ENCODE assay signal across 1 cellular context in the genomic region with DNA sequence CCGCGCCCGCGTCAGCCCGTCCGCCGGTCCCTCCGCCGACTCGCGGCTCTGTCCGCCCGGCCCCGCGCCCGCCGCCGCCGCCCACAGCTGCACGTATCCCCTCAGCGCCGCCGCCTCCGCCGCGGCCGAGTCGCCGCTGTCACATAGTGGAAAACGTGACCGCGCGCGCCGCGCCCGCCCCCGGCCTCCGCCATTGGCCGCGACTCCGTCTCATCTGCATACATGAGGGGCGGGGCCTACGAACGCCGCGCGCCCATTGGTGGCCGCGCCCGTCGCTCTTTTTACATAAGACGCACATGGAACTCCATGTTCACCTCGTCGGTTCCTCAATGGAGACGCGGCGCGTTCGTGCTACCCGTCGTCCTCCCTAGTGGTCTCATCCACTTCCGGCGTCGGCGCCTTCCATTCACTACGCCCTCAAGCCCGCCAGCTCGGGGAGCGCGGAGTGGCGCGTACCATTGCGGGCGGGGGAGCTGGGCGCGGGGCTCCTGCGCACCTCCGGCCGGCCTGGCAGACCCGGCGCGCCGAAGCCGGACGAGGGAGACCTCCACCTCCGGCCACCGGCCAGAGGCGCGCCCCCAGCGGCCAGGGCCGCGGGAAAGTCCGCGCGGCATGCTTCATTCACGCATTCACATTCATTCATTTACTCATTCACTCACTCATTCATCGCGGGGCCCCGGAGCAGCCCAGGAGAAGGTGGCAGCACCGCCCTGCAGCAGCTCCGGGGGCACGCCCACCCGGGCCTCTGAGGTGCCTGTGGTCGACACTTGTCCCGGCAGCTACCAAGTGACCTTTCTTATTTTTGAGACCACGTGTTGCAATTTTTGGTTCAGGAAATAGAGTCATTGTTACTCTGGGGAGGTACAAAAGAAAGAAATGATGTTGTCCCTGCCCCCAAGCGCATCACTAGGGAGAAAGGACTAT.
TF ChIP-seq lines count a peak whose summit lies in the region.

No MANE protein-coding gene starts in this region.

TF ChIP-seq in HepG2, 621 proteins besides CTCF, POLR2A, EP300 and RAD21 (continued from another document and continues in another):
- TF ChIP-seq, protein P1, sequence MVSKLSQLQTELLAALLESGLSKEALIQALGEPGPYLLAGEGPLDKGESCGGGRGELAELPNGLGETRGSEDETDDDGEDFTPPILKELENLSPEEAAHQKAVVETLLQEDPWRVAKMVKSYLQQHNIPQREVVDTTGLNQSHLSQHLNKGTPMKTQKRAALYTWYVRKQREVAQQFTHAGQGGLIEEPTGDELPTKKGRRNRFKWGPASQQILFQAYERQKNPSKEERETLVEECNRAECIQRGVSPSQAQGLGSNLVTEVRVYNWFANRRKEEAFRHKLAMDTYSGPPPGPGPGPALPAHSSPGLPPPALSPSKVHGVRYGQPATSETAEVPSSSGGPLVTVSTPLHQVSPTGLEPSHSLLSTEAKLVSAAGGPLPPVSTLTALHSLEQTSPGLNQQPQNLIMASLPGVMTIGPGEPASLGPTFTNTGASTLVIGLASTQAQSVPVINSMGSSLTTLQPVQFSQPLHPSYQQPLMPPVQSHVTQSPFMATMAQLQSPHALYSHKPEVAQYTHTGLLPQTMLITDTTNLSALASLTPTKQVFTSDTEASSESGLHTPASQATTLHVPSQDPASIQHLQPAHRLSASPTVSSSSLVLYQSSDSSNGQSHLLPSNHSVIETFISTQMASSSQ (IDR thresholded peaks at IDR 0.05; ENCODE audit: low read depth), result no peak
- TF ChIP-seq, protein P1 (CRISPR knock-in tag; IDR thresholded peaks at IDR 0.05; ENCODE audit: borderline replicate concordance), result peak; percentile 68
- no peak for TF ChIP-seq ARID2 (CRISPR knock-in tag; IDR thresholded peaks at IDR 0.05; ENCODE audit: borderline replicate concordance)
- no peak for TF ChIP-seq ZNF781 (CRISPR knock-in tag; IDR thresholded peaks at IDR 0.05; ENCODE audit: borderline replicate concordance, not compliant biosample characterization)
- peak; percentile 92 for TF ChIP-seq YEATS4 (CRISPR knock-in tag; IDR thresholded peaks at IDR 0.05; ENCODE audit: borderline replicate concordance)
- TF ChIP-seq SALL1 (CRISPR knock-in tag; IDR thresholded peaks at IDR 0.05), result peak; percentile 88
- TF ChIP-seq ZNF143 (CRISPR knock-in tag; IDR thresholded peaks at IDR 0.05), result peak; percentile 69
- peak; percentile 93 for TF ChIP-seq ZMYM4 (CRISPR knock-in tag; IDR thresholded peaks at IDR 0.05)
- TF ChIP-seq, protein P2, sequence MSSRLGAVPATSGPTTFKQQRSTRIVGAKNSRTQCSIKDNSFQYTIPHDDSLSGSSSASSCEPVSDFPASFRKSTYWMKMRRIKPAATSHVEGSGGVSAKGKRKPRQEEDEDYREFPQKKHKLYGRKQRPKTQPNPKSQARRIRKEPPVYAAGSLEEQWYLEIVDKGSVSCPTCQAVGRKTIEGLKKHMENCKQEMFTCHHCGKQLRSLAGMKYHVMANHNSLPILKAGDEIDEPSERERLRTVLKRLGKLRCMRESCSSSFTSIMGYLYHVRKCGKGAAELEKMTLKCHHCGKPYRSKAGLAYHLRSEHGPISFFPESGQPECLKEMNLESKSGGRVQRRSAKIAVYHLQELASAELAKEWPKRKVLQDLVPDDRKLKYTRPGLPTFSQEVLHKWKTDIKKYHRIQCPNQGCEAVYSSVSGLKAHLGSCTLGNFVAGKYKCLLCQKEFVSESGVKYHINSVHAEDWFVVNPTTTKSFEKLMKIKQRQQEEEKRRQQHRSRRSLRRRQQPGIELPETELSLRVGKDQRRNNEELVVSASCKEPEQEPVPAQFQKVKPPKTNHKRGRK (CRISPR knock-in tag; IDR thresholded peaks at IDR 0.05), result no peak
- peak; percentile 78 for TF ChIP-seq ZNF335 (CRISPR knock-in tag; IDR thresholded peaks at IDR 0.05)
- TF ChIP-seq PRMT3 (CRISPR knock-in tag; IDR thresholded peaks at IDR 0.05; ENCODE audit: borderline replicate concordance, low read depth), result no peak; the same call in 1 of the 2 replicates
- 0 out of 2 replicates have a peak, but pooled peaks have one; percentile 33 for TF ChIP-seq SRF (IDR thresholded peaks at IDR 0.05; ENCODE audit: low read depth, low read length)
- no peak; the same call in 1 of the 2 replicates for TF ChIP-seq GFI1 (CRISPR knock-in tag; IDR thresholded peaks at IDR 0.05; ENCODE audit: borderline replicate concordance)
- no peak for TF ChIP-seq KLF15 (CRISPR knock-in tag; IDR thresholded peaks at IDR 0.05; ENCODE audit: borderline replicate concordance)
- no peak for TF ChIP-seq JDP2 (CRISPR knock-in tag; IDR thresholded peaks at IDR 0.05; ENCODE audit: borderline replicate concordance)
- TF ChIP-seq, protein P3, sequence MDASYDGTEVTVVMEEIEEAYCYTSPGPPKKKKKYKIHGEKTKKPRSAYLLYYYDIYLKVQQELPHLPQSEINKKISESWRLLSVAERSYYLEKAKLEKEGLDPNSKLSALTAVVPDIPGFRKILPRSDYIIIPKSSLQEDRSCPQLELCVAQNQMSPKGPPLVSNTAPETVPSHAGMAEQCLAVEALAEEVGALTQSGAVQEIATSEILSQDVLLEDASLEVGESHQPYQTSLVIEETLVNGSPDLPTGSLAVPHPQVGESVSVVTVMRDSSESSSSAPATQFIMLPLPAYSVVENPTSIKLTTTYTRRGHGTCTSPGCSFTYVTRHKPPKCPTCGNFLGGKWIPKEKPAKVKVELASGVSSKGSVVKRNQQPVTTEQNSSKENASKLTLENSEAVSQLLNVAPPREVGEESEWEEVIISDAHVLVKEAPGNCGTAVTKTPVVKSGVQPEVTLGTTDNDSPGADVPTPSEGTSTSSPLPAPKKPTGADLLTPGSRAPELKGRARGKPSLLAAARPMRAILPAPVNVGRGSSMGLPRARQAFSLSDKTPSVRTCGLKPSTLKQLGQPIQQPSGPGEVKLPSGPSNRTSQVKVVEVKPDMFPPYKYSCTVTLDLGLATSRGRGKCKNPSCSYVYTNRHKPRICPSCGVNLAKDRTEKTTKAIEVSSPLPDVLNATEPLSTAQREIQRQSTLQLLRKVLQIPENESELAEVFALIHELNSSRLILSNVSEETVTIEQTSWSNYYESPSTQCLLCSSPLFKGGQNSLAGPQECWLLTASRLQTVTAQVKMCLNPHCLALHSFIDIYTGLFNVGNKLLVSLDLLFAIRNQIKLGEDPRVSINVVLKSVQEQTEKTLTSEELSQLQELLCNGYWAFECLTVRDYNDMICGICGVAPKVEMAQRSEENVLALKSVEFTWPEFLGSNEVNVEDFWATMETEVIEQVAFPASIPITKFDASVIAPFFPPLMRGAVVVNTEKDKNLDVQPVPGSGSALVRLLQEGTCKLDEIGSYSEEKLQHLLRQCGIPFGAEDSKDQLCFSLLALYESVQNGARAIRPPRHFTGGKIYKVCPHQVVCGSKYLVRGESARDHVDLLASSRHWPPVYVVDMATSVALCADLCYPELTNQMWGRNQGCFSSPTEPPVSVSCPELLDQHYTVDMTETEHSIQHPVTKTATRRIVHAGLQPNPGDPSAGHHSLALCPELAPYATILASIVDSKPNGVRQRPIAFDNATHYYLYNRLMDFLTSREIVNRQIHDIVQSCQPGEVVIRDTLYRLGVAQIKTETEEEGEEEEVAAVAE (CRISPR knock-in tag; IDR thresholded peaks at IDR 0.05; ENCODE audit: borderline replicate concordance), result peak; percentile 75; the same call in 1 of the 2 replicates
- TF ChIP-seq, protein P4, sequence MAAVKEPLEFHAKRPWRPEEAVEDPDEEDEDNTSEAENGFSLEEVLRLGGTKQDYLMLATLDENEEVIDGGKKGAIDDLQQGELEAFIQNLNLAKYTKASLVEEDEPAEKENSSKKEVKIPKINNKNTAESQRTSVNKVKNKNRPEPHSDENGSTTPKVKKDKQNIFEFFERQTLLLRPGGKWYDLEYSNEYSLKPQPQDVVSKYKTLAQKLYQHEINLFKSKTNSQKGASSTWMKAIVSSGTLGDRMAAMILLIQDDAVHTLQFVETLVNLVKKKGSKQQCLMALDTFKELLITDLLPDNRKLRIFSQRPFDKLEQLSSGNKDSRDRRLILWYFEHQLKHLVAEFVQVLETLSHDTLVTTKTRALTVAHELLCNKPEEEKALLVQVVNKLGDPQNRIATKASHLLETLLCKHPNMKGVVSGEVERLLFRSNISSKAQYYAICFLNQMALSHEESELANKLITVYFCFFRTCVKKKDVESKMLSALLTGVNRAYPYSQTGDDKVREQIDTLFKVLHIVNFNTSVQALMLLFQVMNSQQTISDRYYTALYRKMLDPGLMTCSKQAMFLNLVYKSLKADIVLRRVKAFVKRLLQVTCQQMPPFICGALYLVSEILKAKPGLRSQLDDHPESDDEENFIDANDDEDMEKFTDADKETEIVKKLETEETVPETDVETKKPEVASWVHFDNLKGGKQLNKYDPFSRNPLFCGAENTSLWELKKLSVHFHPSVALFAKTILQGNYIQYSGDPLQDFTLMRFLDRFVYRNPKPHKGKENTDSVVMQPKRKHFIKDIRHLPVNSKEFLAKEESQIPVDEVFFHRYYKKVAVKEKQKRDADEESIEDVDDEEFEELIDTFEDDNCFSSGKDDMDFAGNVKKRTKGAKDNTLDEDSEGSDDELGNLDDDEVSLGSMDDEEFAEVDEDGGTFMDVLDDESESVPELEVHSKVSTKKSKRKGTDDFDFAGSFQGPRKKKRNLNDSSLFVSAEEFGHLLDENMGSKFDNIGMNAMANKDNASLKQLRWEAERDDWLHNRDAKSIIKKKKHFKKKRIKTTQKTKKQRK (IDR thresholded peaks at IDR 0.05; ENCODE audit: low read length), result no peak
- peak; percentile 91 for TF ChIP-seq SAFB2 (CRISPR knock-in tag; IDR thresholded peaks at IDR 0.05; ENCODE audit: borderline replicate concordance, low read depth)
- TF ChIP-seq, protein P5, sequence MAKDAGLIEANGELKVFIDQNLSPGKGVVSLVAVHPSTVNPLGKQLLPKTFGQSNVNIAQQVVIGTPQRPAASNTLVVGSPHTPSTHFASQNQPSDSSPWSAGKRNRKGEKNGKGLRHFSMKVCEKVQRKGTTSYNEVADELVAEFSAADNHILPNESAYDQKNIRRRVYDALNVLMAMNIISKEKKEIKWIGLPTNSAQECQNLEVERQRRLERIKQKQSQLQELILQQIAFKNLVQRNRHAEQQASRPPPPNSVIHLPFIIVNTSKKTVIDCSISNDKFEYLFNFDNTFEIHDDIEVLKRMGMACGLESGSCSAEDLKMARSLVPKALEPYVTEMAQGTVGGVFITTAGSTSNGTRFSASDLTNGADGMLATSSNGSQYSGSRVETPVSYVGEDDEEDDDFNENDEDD (CRISPR knock-in tag; IDR thresholded peaks at IDR 0.05; ENCODE audit: borderline replicate concordance), result peak; percentile 89; the same call in 1 of the 2 replicates
- TF ChIP-seq ELF1 (CRISPR knock-in tag; IDR thresholded peaks at IDR 0.05), result peak; percentile 84
- peak; percentile 77; the same call in 1 of the 2 replicates for TF ChIP-seq NFKBIZ (CRISPR knock-in tag; IDR thresholded peaks at IDR 0.05)
- TF ChIP-seq ZNF83 (CRISPR knock-in tag; IDR thresholded peaks at IDR 0.05; ENCODE audit: borderline replicate concordance), result peak; percentile 45; the same call in 1 of the 2 replicates
- peak; percentile 47; the same call in 1 of the 2 replicates for TF ChIP-seq DR1 (CRISPR knock-in tag; IDR thresholded peaks at IDR 0.05)
- peak; percentile 36; the same call in 1 of the 2 replicates for TF ChIP-seq ZNF766 (CRISPR knock-in tag; IDR thresholded peaks at IDR 0.05; ENCODE audit: borderline replicate concordance)
- TF ChIP-seq RFX5 (IDR thresholded peaks at IDR 0.05; ENCODE audit: low read depth, low read length), result peak; percentile 35
- peak; percentile 91 for TF ChIP-seq CREB1 (IDR thresholded peaks at IDR 0.05)
- no peak; the same call in none of the 2 replicates for TF ChIP-seq CREB1 (CRISPR knock-in tag; IDR thresholded peaks at IDR 0.05)
- TF ChIP-seq KAT8 (CRISPR knock-in tag; IDR thresholded peaks at IDR 0.05), result peak; percentile 89
- TF ChIP-seq, protein P6, sequence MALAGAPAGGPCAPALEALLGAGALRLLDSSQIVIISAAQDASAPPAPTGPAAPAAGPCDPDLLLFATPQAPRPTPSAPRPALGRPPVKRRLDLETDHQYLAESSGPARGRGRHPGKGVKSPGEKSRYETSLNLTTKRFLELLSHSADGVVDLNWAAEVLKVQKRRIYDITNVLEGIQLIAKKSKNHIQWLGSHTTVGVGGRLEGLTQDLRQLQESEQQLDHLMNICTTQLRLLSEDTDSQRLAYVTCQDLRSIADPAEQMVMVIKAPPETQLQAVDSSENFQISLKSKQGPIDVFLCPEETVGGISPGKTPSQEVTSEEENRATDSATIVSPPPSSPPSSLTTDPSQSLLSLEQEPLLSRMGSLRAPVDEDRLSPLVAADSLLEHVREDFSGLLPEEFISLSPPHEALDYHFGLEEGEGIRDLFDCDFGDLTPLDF (CRISPR knock-in tag; IDR thresholded peaks at IDR 0.05), result peak; percentile 53
- TF ChIP-seq, protein P7, sequence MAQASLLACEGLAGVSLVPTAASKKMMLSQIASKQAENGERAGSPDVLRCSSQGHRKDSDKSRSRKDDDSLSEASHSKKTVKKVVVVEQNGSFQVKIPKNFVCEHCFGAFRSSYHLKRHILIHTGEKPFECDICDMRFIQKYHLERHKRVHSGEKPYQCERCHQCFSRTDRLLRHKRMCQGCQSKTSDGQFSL (CRISPR knock-in tag; IDR thresholded peaks at IDR 0.05), result 0 out of 2 replicates have a peak, but pooled peaks have one; percentile 27
- TF ChIP-seq ATF7 (IDR thresholded peaks at IDR 0.05), result peak; percentile 71
- TF ChIP-seq ATF7 (CRISPR knock-in tag; IDR thresholded peaks at IDR 0.05), result no peak
- TF ChIP-seq ZFAT (CRISPR knock-in tag; conservative IDR thresholded peaks at IDR 0.05), result no peak
- peak; percentile 83; the same call in 1 of the 2 replicates for TF ChIP-seq EEA1 (CRISPR knock-in tag; IDR thresholded peaks at IDR 0.05; ENCODE audit: borderline replicate concordance)
- peak; percentile 59 for TF ChIP-seq ESRRA (CRISPR knock-in tag; IDR thresholded peaks at IDR 0.05; ENCODE audit: low read depth)
- peak; percentile 57; the same call in 1 of the 2 replicates for TF ChIP-seq ZFP90 (CRISPR knock-in tag; IDR thresholded peaks at IDR 0.05; ENCODE audit: borderline replicate concordance)
- TF ChIP-seq KLF12 (CRISPR knock-in tag; IDR thresholded peaks at IDR 0.05; ENCODE audit: borderline replicate concordance), result 0 out of 2 replicates have a peak, but pooled peaks have one; percentile 22
- no peak for TF ChIP-seq TCF12 (IDR thresholded peaks at IDR 0.05)
- 0 out of 2 replicates have a peak, but pooled peaks have one; percentile 7 for TF ChIP-seq TCF12 (CRISPR knock-in tag; IDR thresholded peaks at IDR 0.05)
- TF ChIP-seq SMAD9 (CRISPR knock-in tag; IDR thresholded peaks at IDR 0.05), result no peak
- TF ChIP-seq REXO4 (CRISPR knock-in tag; IDR thresholded peaks at IDR 0.05; ENCODE audit: borderline replicate concordance), result peak; percentile 28; the same call in 1 of the 2 replicates
- 0 out of 2 replicates have a peak, but pooled peaks have one; percentile 17 for TF ChIP-seq GZF1 (CRISPR knock-in tag; IDR thresholded peaks at IDR 0.05)
- peak; percentile 67 for TF ChIP-seq TARDBP (CRISPR knock-in tag; IDR thresholded peaks at IDR 0.05)
- peak; percentile 73 for TF ChIP-seq MTA1 (CRISPR knock-in tag; IDR thresholded peaks at IDR 0.05; ENCODE audit: borderline replicate concordance)
- TF ChIP-seq ZIK1 (CRISPR knock-in tag; IDR thresholded peaks at IDR 0.05; ENCODE audit: borderline replicate concordance, low read depth), result 0 out of 2 replicates have a peak, but pooled peaks have one; percentile 76
